ENCODE assay signal across 24 cellular contexts in genomic region chr7:10618934-10619333, GRCh38.
"Had no signal": no experiment of that assay in that cellular context is flagged by ENCODE, and none has a peak within 500 bp of the region (broad histone marks: within the 10 kb centered on the region; RNA-seq: fewer than 3 reads in every experiment).

No MANE protein-coding gene starts in this region.

- H3K27ac Mint-ChIP-seq: activated CD4-positive, alpha-beta memory T cell treated with anti-CD3 and anti-CD28 coated beads, Interleukin-2, amount 10 ng/mL, durations not matched to agents 7 days and 5 days; activated CD4-positive, alpha-beta T cell treated with anti-CD3 and anti-CD28 coated beads, Interleukin-2, amount 10 ng/mL, durations not matched to agents 24 days and 14 days; activated naive CD4-positive, alpha-beta T cell treated with anti-CD3 and anti-CD28 coated beads for 36 hours; activated naive CD8-positive, alpha-beta T cell treated with anti-CD3 and anti-CD28 coated beads, Interleukin-2, amount 10 ng/mL, durations not matched to agents 7 days and 5 days; activated T-cell treated with anti-CD3 and anti-CD28 coated beads, Interleukin-2, amount 50 U/mL, for 72 hours; T-helper 1 cell treated with Interleukin-12 subunit alpha and Interleukin-12 subunit beta and Interleukin-4 antibody, amounts not matched to agents 30 μg/mL and 1 μg/mL, for 36 hours had no signal

- ATAC-seq: activated CD4-positive, CD25-positive, alpha-beta regulatory T cell treated with anti-CD3 and anti-CD28 coated beads, Interleukin-2, amount 50 U/mL, for 24 hours; activated T-cell treated with anti-CD3 and anti-CD28 coated beads, Interleukin-2, amount 50 U/mL, for 72 hours; heart right ventricle; left ventricle myocardium superior; psoas muscle; stimulated activated naive CD8-positive, alpha-beta T cell treated with anti-CD3 and anti-CD28 coated beads, Interleukin-15, Interleukin-2, amounts not matched to agents 100 U/mL and 50 U/mL, for 24 hours; upper lobe of right lung had no signal

- DNase-seq: activated CD4-positive, alpha-beta memory T cell treated with anti-CD3 and anti-CD28 coated beads, Interleukin-2, amount 10 ng/mL, durations not matched to agents 7 days and 5 days; activated CD4-positive, alpha-beta T cell treated with anti-CD3 and anti-CD28 coated beads, Interleukin-2, amount 10 ng/mL, durations not matched to agents 24 days and 14 days; activated effector memory CD4-positive, alpha-beta T cell treated with Interleukin-2 at 50 U/mL for 16 hours; activated naive CD4-positive, alpha-beta T cell treated with anti-CD3 and anti-CD28 coated beads for 36 hours; activated naive CD8-positive, alpha-beta T cell treated with anti-CD3 and anti-CD28 coated beads, Interleukin-2, amount 10 ng/mL, durations not matched to agents 7 days and 5 days; activated T-cell treated with anti-CD3 and anti-CD28 coated beads, Interleukin-2, amount 50 U/mL, for 72 hours; amygdala; cerebellar nuclear complex; heart right ventricle; left ventricle myocardium superior; ovary; psoas muscle; stimulated activated CD4-positive, alpha-beta T cell treated with anti-CD3 and anti-CD28 coated beads, Interleukin-12 subunit alpha, Interleukin-12 subunit beta, amount 100 ng/mL, for 4 hours; stimulated activated CD4-positive, alpha-beta T cell treated with anti-CD3 and anti-CD28 coated beads, Interleukin-4, amount 100 ng/mL, for 4 hours; stimulated activated naive CD8-positive, alpha-beta T cell treated with anti-CD3 and anti-CD28 coated beads, Interleukin-15, Interleukin-2, amounts not matched to agents 100 U/mL and 50 U/mL, for 24 hours; thyroid gland; upper lobe of right lung had no signal

- H3K36me3 Mint-ChIP-seq: activated naive CD8-positive, alpha-beta T cell treated with anti-CD3 and anti-CD28 coated beads, Interleukin-2, amount 10 ng/mL, durations not matched to agents 7 days and 5 days had no signal

- H3K9me3 ChIP-seq: neutrophil, ovary, psoas muscle, right atrium auricular region, thyroid gland, upper lobe of right lung had no signal

- H3K27me3 Mint-ChIP-seq: activated CD4-positive, alpha-beta memory T cell treated with anti-CD3 and anti-CD28 coated beads, Interleukin-2, amount 10 ng/mL, durations not matched to agents 7 days and 5 days; activated CD4-positive, alpha-beta T cell treated with anti-CD3 and anti-CD28 coated beads, Interleukin-2, amount 10 ng/mL, durations not matched to agents 24 days and 14 days; activated naive CD8-positive, alpha-beta T cell treated with anti-CD3 and anti-CD28 coated beads, Interleukin-2, amount 10 ng/mL, durations not matched to agents 7 days and 5 days had no signal

- H3K4me1 Mint-ChIP-seq: activated CD4-positive, alpha-beta memory T cell treated with anti-CD3 and anti-CD28 coated beads, Interleukin-2, amount 10 ng/mL, durations not matched to agents 7 days and 5 days; activated CD4-positive, alpha-beta T cell treated with anti-CD3 and anti-CD28 coated beads, Interleukin-2, amount 10 ng/mL, durations not matched to agents 24 days and 14 days had no signal

- H3K27me3 ChIP-seq: heart right ventricle, neutrophil, ovary, right atrium auricular region, thyroid gland, upper lobe of right lung had no signal

- H3K9me3 Mint-ChIP-seq: activated naive CD4-positive, alpha-beta T cell treated with anti-CD3 and anti-CD28 coated beads for 36 hours had no signal

- H3K27ac ChIP-seq: coronary artery, heart right ventricle, neutrophil, ovary, psoas muscle, right atrium auricular region, thyroid gland, upper lobe of right lung had no signal

- H3K4me3 Mint-ChIP-seq: activated CD4-positive, alpha-beta memory T cell treated with anti-CD3 and anti-CD28 coated beads, Interleukin-2, amount 10 ng/mL, durations not matched to agents 7 days and 5 days; activated CD4-positive, alpha-beta T cell treated with anti-CD3 and anti-CD28 coated beads, Interleukin-2, amount 10 ng/mL, durations not matched to agents 24 days and 14 days; activated naive CD4-positive, alpha-beta T cell treated with anti-CD3 and anti-CD28 coated beads for 36 hours; activated naive CD8-positive, alpha-beta T cell treated with anti-CD3 and anti-CD28 coated beads, Interleukin-2, amount 10 ng/mL, durations not matched to agents 7 days and 5 days; activated T-cell treated with anti-CD3 and anti-CD28 coated beads, Interleukin-2, amount 50 U/mL, for 72 hours; T-helper 1 cell treated with Interleukin-12 subunit alpha and Interleukin-12 subunit beta and Interleukin-4 antibody, amounts not matched to agents 30 μg/mL and 1 μg/mL, for 36 hours had no signal

- FAIRE-seq: endometrium, islet of Langerhans had no signal

- H3K36me3 ChIP-seq: heart right ventricle, neutrophil, ovary, right atrium auricular region, thyroid gland, upper lobe of right lung had no signal

- H3K4me1 ChIP-seq: heart right ventricle, psoas muscle, right atrium auricular region, thyroid gland, upper lobe of right lung had no signal

- H3K4me3 ChIP-seq: coronary artery, heart right ventricle, ovary, psoas muscle, right atrium auricular region, thyroid gland, upper lobe of right lung had no signal
